26 cellular contexts compared by ENCODE assay signal in the genomic region with DNA sequence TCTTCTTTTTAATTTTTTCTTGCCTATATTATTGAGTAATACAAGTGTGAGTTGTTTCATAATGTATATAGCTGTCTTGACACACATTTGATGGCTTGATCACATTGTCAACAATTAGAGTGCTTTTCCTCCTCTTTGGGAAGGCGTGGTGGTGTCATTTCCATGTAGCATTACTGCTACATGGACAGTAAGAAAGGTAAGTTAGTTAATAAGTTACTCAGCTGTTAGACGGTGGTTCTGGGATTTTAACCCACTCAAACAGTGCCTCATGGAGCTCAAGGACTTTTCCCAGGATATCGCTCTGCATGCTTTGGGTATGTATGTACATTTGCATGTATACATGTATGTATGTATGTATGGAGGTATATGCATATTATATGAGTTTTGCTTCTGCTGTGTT.
DNase-seq lines count a peak whose midpoint lies in the region; ATAC-seq, FAIRE-seq and TF ChIP-seq lines count a peak whose summit lies in the region.
"Had no signal": no experiment of that assay in that cellular context is flagged by ENCODE, and none has a peak within 500 bp of the region (broad histone marks: within the 10 kb centered on the region; RNA-seq: fewer than 3 reads in every experiment).

No MANE protein-coding gene starts in this region.

- TF ChIP-seq POLR2A in HepG2 (IDR thresholded peaks at IDR 0.05; ENCODE audit: insufficient read depth in 1 of 2, low read depth in 2 of 2, low read length in 2 of 2) (no peak), right lobe of liver (IDR thresholded peaks at IDR 0.05) (no peak)

- POLR2A ChIA-PET in HepG2 (lab: Yijun Ruan, JAX): no interaction called here

- 2% methylated on average over 3 of the region's 3 CpGs for WGBS in HepG2 (ENCODE audit: low lambda C conversion rate)
- WGBS in right lobe of liver (ENCODE audit: insufficient coverage, low coverage, low lambda C conversion rate, missing lambda C conversion rate): 69% methylated on average over 3 of the region's 3 CpGs
- 27 to 28% methylated on average over 3 of the region's 3 CpGs for WGBS in pancreas, 2 donors

- H3K4me1 ChIP-seq in HepG2 (ENCODE audit: insufficient read depth, low read length): peaks cover 8% of the 10 kb centered on the region
- H3K4me1 ChIP-seq in right lobe of liver: no peaks in the 10 kb centered on the region
- no peaks in the 10 kb centered on the region for H3K4me1 ChIP-seq in pancreas
- H3K4me1 ChIP-seq: BLaER1 treated with 17β-estradiol and CSF1 and Interleukin-3, amounts not matched to agents 10 nM and 100 nM; Caco-2 had no signal

- H3K4me3 ChIP-seq in HepG2 (replicated peaks in 1 of 3; ENCODE audit: insufficient read depth in 1 of 3, low read depth in 2 of 3, low read length in 3 of 3) (no peak overlapping the region), right lobe of liver (no peak overlapping the region), SK-N-MC (no peak overlapping the region), pancreas (no peak overlapping the region)
- H3K4me3 ChIP-seq: BLaER1 treated with 17β-estradiol and CSF1 and Interleukin-3, amounts not matched to agents 10 nM and 100 nM; GM12878 had no signal

- no peak overlapping the region for H3K27ac ChIP-seq in HepG2 (ENCODE audit: extremely low read length, insufficient read depth, low read length)
- H3K27ac ChIP-seq in right lobe of liver: no peak overlapping the region
- peak overlapping the region; percentile 36; the same call in 1 of the 2 replicates for H3K27ac ChIP-seq in SK-N-MC
- no peak overlapping the region for H3K27ac ChIP-seq in pancreas
- H3K27ac ChIP-seq: BLaER1 treated with 17β-estradiol and CSF1 and Interleukin-3, amounts not matched to agents 10 nM and 100 nM; C4-2B had no signal

- H3K9ac ChIP-seq in HepG2 (ENCODE audit: insufficient read depth, low read depth, low read length): no peak overlapping the region
- H3K9ac ChIP-seq in SK-N-MC (ENCODE audit: insufficient read length): no peak overlapping the region
- H3K9ac ChIP-seq: BLaER1 treated with 17β-estradiol and CSF1 and Interleukin-3, amounts not matched to agents 10 nM and 100 nM had no signal

- H3K4me2 ChIP-seq in HepG2 (ENCODE audit: low read depth, low read length): no peak overlapping the region
- H3K4me2 ChIP-seq: BLaER1 treated with 17β-estradiol and CSF1 and Interleukin-3, amounts not matched to agents 10 nM and 100 nM had no signal

- no peaks in the 10 kb centered on the region for H3K79me2 ChIP-seq in HepG2 (ENCODE audit: insufficient read depth, low read length)

- intact Hi-C loops in HepG2 (cut with micrococcal nuclease; ENCODE audit: unreplicated experiment) (no loop called here), right lobe of liver (cut with DNase I) (no loop called here), left colon (cut with DNase I, micrococcal nuclease) (no loop called here), pancreas (cut with DNase I) (no loop called here), Right ventricle myocardium inferior (cut with DNase I) (no loop called here)

- TF ChIP-seq RAD21 in HepG2 (CRISPR knock-in tag; IDR thresholded peaks at IDR 0.05): no peak

- no peaks in the 10 kb centered on the region for H4K20me1 ChIP-seq in HepG2 (ENCODE audit: insufficient read depth, low read length)
- H4K20me1 ChIP-seq: BLaER1 treated with 17β-estradiol and CSF1 and Interleukin-3, amounts not matched to agents 10 nM and 100 nM had no signal

- CTCF ChIA-PET in HepG2 (lab: Yijun Ruan, JAX; ENCODE audit: low intra/inter-chr PET ratio, low total read pairs): no interaction called here

- no peaks in the 10 kb centered on the region for H3K9me3 ChIP-seq in HepG2 (ENCODE audit: low read length)
- H3K9me3 ChIP-seq in right lobe of liver: no peaks in the 10 kb centered on the region
- no peaks in the 10 kb centered on the region for H3K9me3 ChIP-seq in SK-N-MC (ENCODE audit: low read depth, low read length)
- no peaks in the 10 kb centered on the region for H3K9me3 ChIP-seq in pancreas
- H3K9me3 ChIP-seq: Caco-2 had no signal

- TF ChIP-seq CTCF in HepG2 (CRISPR knock-in tag; IDR thresholded peaks at IDR 0.05): no peak
- no peak for TF ChIP-seq CTCF in right lobe of liver (IDR thresholded peaks at IDR 0.05)
- no peak for TF ChIP-seq CTCF in pancreas (IDR thresholded peaks at IDR 0.05)

- H3K27me3 ChIP-seq in HepG2 (ENCODE audit: control insufficient read depth in 1 of 2, insufficient read depth in 2 of 2, low read length in 2 of 2): peaks cover 0 to 31% of the 10 kb centered on the region in 2 experiments; a peak in 3 of 5 replicates
- H3K27me3 ChIP-seq in right lobe of liver: no peaks in the 10 kb centered on the region
- no peaks in the 10 kb centered on the region for H3K27me3 ChIP-seq in pancreas
- H3K27me3 ChIP-seq: BLaER1 treated with 17β-estradiol and CSF1 and Interleukin-3, amounts not matched to agents 10 nM and 100 nM had no signal

- no TSS peak for BruUV-seq in HepG2 (replicated peaks; lab: Mats Ljungman, UMichigan)

- H3K36me3 ChIP-seq in HepG2 (replicated peaks in 1 of 2; ENCODE audit: control insufficient read depth in 1 of 2, insufficient read depth in 2 of 2, low read length in 2 of 2): no peaks in the 10 kb centered on the region
- H3K36me3 ChIP-seq in right lobe of liver: no peaks in the 10 kb centered on the region
- H3K36me3 ChIP-seq in SK-N-MC (ENCODE audit: insufficient read depth, low read length): no peaks in the 10 kb centered on the region
- H3K36me3 ChIP-seq in pancreas: no peaks in the 10 kb centered on the region
- H3K36me3 ChIP-seq: BLaER1 treated with 17β-estradiol and CSF1 and Interleukin-3, amounts not matched to agents 10 nM and 100 nM had no signal

- peak; percentile 23 for FAIRE-seq in HepG2 (lab: Jason Lieb, UNC)
- no peak for FAIRE-seq in pancreas (lab: Jason Lieb, UNC)
- FAIRE-seq: A204.1, GM12878, GM12892, GM18507 had no signal

- ATAC-seq in HepG2 (0 out of 3 replicates have a peak, but pooled peaks have one; percentile 24), right lobe of liver (no peak), left colon (peak; percentile 44), pancreas (peak in 3 of 4 donors; percentile 45 to 60 (median 56)), Right ventricle myocardium inferior (no peak)
- ATAC-seq: CD8-positive, alpha-beta T cell; GM12878 had no signal

- no peak overlapping the region for H2AFZ ChIP-seq in HepG2 (ENCODE audit: low read length)

- in situ Hi-C loops in HepG2 (cut with HindIII; ENCODE audit: extremely low pct_ligation_motif_present, low pct_unique_long_range_greater_than_20kb): no loop called here

- DNase-seq in HepG2 (ENCODE audit: low spot score) (no peak), right lobe of liver (no peak), SK-N-MC (ENCODE audit: low read depth, low spot score) (no peak), left colon (no peak), pancreas (no peak), Right ventricle myocardium inferior (ENCODE audit: missing footprints) (no peak), NCI-H1436 (lab: John Stamatoyannopoulos, UW) (no peak)
- DNase-seq in NK-92 treated with Interleukin-12 subunit alpha and Interleukin-12 subunit beta, amount 100 ng/mL, for 24 hours (lab: John Stamatoyannopoulos, UW): no peak
- DNase-seq: 8988T; AML-193; Caco-2; Calu3; CD4-positive, alpha-beta T cell; CD8-positive, alpha-beta T cell; DMS 273 treated with DMSO at 0.1 percent for 48 hours; DMS153; DMS79; DND-41; EL; GDM1 had no signal

- TF ChIP-seq EP300 in HepG2 (IDR thresholded peaks at IDR 0.05; ENCODE audit: low read depth in 2 of 2, low read length in 2 of 2) (no peak), HepG2 (CRISPR knock-in tag; IDR thresholded peaks at IDR 0.05; ENCODE audit: borderline replicate concordance) (no peak)

TF ChIP-seq in HepG2, 621 proteins besides CTCF, POLR2A, EP300 and RAD21:
- TF ChIP-seq, protein P1, sequence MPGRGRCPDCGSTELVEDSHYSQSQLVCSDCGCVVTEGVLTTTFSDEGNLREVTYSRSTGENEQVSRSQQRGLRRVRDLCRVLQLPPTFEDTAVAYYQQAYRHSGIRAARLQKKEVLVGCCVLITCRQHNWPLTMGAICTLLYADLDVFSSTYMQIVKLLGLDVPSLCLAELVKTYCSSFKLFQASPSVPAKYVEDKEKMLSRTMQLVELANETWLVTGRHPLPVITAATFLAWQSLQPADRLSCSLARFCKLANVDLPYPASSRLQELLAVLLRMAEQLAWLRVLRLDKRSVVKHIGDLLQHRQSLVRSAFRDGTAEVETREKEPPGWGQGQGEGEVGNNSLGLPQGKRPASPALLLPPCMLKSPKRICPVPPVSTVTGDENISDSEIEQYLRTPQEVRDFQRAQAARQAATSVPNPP (CRISPR knock-in tag; IDR thresholded peaks at IDR 0.05): no peak
- TF ChIP-seq SMAD3 (CRISPR knock-in tag; IDR thresholded peaks at IDR 0.05) (no peak), SAFB2 (CRISPR knock-in tag; IDR thresholded peaks at IDR 0.05; ENCODE audit: borderline replicate concordance, low read depth) (no peak), ZNF17 (CRISPR knock-in tag; IDR thresholded peaks at IDR 0.05) (no peak)
- TF ChIP-seq, protein P2, sequence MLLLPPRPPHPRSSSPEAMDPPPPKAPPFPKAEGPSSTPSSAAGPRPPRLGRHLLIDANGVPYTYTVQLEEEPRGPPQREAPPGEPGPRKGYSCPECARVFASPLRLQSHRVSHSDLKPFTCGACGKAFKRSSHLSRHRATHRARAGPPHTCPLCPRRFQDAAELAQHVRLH (CRISPR knock-in tag; IDR thresholded peaks at IDR 0.05; ENCODE audit: borderline replicate concordance, low read depth): no peak

Comparison
In these comparisons a context has a peak if more than half of its experiments do, and no peak if none do; other contexts are left out.
1. ATAC-seq: peak in HepG2 (single experiment), left colon (single experiment) and pancreas (3 of 4); none in right lobe of liver (0 of 4) and Right ventricle myocardium inferior (single experiment).